Comparison of ENCODE assay signal across 8 cellular contexts in genomic region chr17:80219777-80220708, GRCh38. TPM values are rescaled to one million over a fixed set of nuclear protein-coding genes. Genes with fewer than 3 reads are reported as not detected.
DNase-seq lines count a peak whose midpoint lies in the region; ATAC-seq and TF ChIP-seq lines count a peak whose summit lies in the region.

SGSH (minus strand) TSS chr17:80220333; CDS start chr17:80220313, 20 bp downstream.
SLC26A11 (plus strand) TSS chr17:80220427; CDS start chr17:80221561, 1,134 bp downstream.

- in situ Hi-C loops in SK-MEL-5 (cut with HindIII; ENCODE audit: low pct_unique_long_range_greater_than_20kb, low sequenced_read_pairs), result no loop called here

- WGBS in thyroid gland, 2 donors, result 0 to 1% methylated on average over 19 to 32 of the region's 80 CpGs

- peak; percentile 49 for ATAC-seq in GM18511 (IDR thresholded peaks at IDR 0.05; ENCODE audit: unreplicated experiment)
- ATAC-seq in activated naive CD4-positive, alpha-beta T cell treated with anti-CD3 and anti-CD28 coated beads, Interleukin-2, amount 50 U/mL, for 72 hours, result peak; percentile 58 to 68

- H3K27me3 ChIP-seq in thyroid gland, result no peaks in the 10 kb centered on the region

- intact Hi-C loops in thyroid gland (cut with DNase I), result loop anchor here (5.0 kb wide), 2 partner anchors 42 to 73 kb away; partner anchors contain the start of genes EIF4A3 and RNF213

- no peaks in the 10 kb centered on the region for H3K27me3 Mint-ChIP-seq in osteocyte (ENCODE audit: unreplicated experiment)

- H3K36me3 Mint-ChIP-seq in activated naive CD4-positive, alpha-beta T cell treated with anti-CD3 and anti-CD28 coated beads, Interleukin-2, amount 50 U/mL, for 72 hours, result peaks cover 6 to 12% of the 10 kb centered on the region in 2 donors
- peaks cover 7% of the 10 kb centered on the region for H3K36me3 Mint-ChIP-seq in osteocyte (ENCODE audit: unreplicated experiment)

- H3K4me1 Mint-ChIP-seq in osteocyte (ENCODE audit: unreplicated experiment), result peaks cover 18% of the 10 kb centered on the region

- TF ChIP-seq CTCF in osteocyte (IDR thresholded peaks at IDR 0.05), result no peak
- peak in 1 of 6 experiments; percentile 16 for TF ChIP-seq CTCF in thyroid gland (IDR thresholded peaks at IDR 0.05)

- peak within 1 kb of the TSS; percentile 86 for H3K4me3 Mint-ChIP-seq in osteocyte (ENCODE audit: unreplicated experiment)

- H3K27ac Mint-ChIP-seq in activated naive CD4-positive, alpha-beta T cell treated with anti-CD3 and anti-CD28 coated beads, Interleukin-2, amount 50 U/mL, for 72 hours, result peak within 1 kb of the TSS; percentile 96 to 98
- peak within 1 kb of the TSS; percentile 85 for H3K27ac Mint-ChIP-seq in osteocyte (ENCODE audit: unreplicated experiment)

- H3K36me3 ChIP-seq in thyroid gland, result peaks cover 5% of the 10 kb centered on the region in 2 donors

- H3K4me3 ChIP-seq in thyroid gland (replicated peaks in 1 of 3), result peak within 1 kb of the TSS; percentile 93 to 100 (median 93)

- peaks cover 18 to 21% of the 10 kb centered on the region in 2 donors for H3K4me1 ChIP-seq in thyroid gland

- H3K9me3 Mint-ChIP-seq in activated naive CD4-positive, alpha-beta T cell treated with anti-CD3 and anti-CD28 coated beads, Interleukin-2, amount 50 U/mL, for 72 hours, result no peaks in the 10 kb centered on the region
- no peaks in the 10 kb centered on the region for H3K9me3 Mint-ChIP-seq in osteocyte (ENCODE audit: unreplicated experiment)

- peak in 1 of 2 donors; percentile 61 for TF ChIP-seq POLR2A in thyroid gland (IDR thresholded peaks at IDR 0.05)

- DNase-seq in A172 (ENCODE audit: low spot score), result peak; percentile 31
- DNase-seq in HPDE6-E6E7 (ENCODE audit: extremely low spot score), result peak; percentile 84
- DNase-seq in SK-MEL-5 (ENCODE audit: low read depth, low spot score), result peak; percentile 82
- peak; percentile 70 to 75 for DNase-seq in activated naive CD4-positive, alpha-beta T cell treated with anti-CD3 and anti-CD28 coated beads, Interleukin-2, amount 50 U/mL, for 72 hours (ENCODE audit: low spot score in 2 of 2)
- peak; percentile 77 for DNase-seq in glomerular visceral epithelial cell (ENCODE audit: extremely low spot score)
- DNase-seq in osteocyte (ENCODE audit: extremely low spot score, unreplicated experiment), result peak; percentile 93
- DNase-seq in thyroid gland, result peak; percentile 85

- no peaks in the 10 kb centered on the region for H3K9me3 ChIP-seq in thyroid gland

- H3K27ac ChIP-seq in thyroid gland, result peak within 1 kb of the TSS; percentile 82 to 95 (median 89)

RNA-seq across cellular contexts. Expression of gene SGSH, which starts in this region (rescaled TPM):
- 13.9 and 16.5 TPM in 2 replicates for total RNA-seq in A172 (2014; rRNA removed; shearing (Covaris generic))
- 21.5 and 30.4 TPM in 2 replicates for total RNA-seq in SK-MEL-5 (2014; rRNA removed; shearing (Covaris generic))
- polyA plus RNA-seq in SK-MEL-5 (2015; cell fraction: cytosol; rRNA removed), result 55.3 and 74.8 TPM in 2 replicates
- polyA plus RNA-seq in SK-MEL-5 (2015; cell fraction: nucleus; rRNA removed), result 227 and 283 TPM in 2 replicates
- 10 to 100 TPM; 34.8 to 39.0 TPM for total RNA-seq in activated naive CD4-positive, alpha-beta T cell treated with anti-CD3 and anti-CD28 coated beads, Interleukin-2, amount 50 U/mL, for 72 hours
- total RNA-seq in osteocyte (67.2 and 71.0 TPM in 2 replicates), thyroid gland (10 to 100 TPM; 31.8 to 48.5 (median 38.2) TPM)

RNA-seq across cellular contexts. Expression of gene SLC26A11, which starts in this region (rescaled TPM):
- total RNA-seq in A172 (2014; rRNA removed; shearing (Covaris generic)), result 6.4 and 6.9 TPM in 2 replicates
- 22.1 and 23.6 TPM in 2 replicates for total RNA-seq in SK-MEL-5 (2014; rRNA removed; shearing (Covaris generic))
- polyA plus RNA-seq in SK-MEL-5 (2015; cell fraction: cytosol; rRNA removed), result 39.2 and 42.0 TPM in 2 replicates
- polyA plus RNA-seq in SK-MEL-5 (2015; cell fraction: nucleus; rRNA removed), result 154 and 187 TPM in 2 replicates
- 10 to 100 TPM in 1 of 2 donors, 1 to 10 TPM in 1; 7.5 to 13.1 TPM for total RNA-seq in activated naive CD4-positive, alpha-beta T cell treated with anti-CD3 and anti-CD28 coated beads, Interleukin-2, amount 50 U/mL, for 72 hours
- total RNA-seq in osteocyte (30.1 and 34.7 TPM in 2 replicates), thyroid gland (10 to 100 TPM; 25.1 to 65.3 (median 31.7) TPM)

Comparison
In these comparisons a context has a peak if more than half of its experiments do, and no peak if none do; other contexts are left out.
1. Peak in every context shown above with its lines: DNase-seq, ATAC-seq, H3K4me3 ChIP-seq and H3K27ac ChIP-seq.
2. DNase-seq: peak in every context shown above with its lines; median percentile 93 in osteocyte; 85 in thyroid gland; 84 in HPDE6-E6E7; 82 in SK-MEL-5; 77 in glomerular visceral epithelial cell; 72 in activated naive CD4-positive, alpha-beta T cell treated with anti-CD3 and anti-CD28 coated beads, Interleukin-2, amount 50 U/mL, for 72 hours; 31 in A172.